ENCODE assay signal across 9 cellular contexts in genomic region chr7:75762350-75762917, GRCh38. TPM values are rescaled to one million over a fixed set of nuclear protein-coding genes. Genes with fewer than 3 reads are reported as not detected.
A peak's percentile ranks its signal among the peaks of the same experiment; 100 is the strongest.
DNase-seq lines count a peak whose midpoint lies in the region; ATAC-seq, FAIRE-seq and TF ChIP-seq lines count a peak whose summit lies in the region.
"Had no signal": no experiment of that assay in that cellular context is flagged by ENCODE, and none has a peak within 500 bp of the region (broad histone marks: within the 10 kb centered on the region; RNA-seq: fewer than 3 reads in every experiment).

No MANE protein-coding gene starts in this region.

- 0 out of 3 replicates have a peak, but pooled peaks cover 4% of the 10 kb centered on the region for H3K4me1 ChIP-seq in A549
- H3K4me1 ChIP-seq in fibroblast of lung (ENCODE audit: control insufficient read depth, extremely low read depth, insufficient read depth, low read length): no peaks in the 10 kb centered on the region

- H3K4me3 ChIP-seq in A549 (no peak overlapping the region), GM12865 (ENCODE audit: low read depth, low read length) (no peak overlapping the region), NB4 (ENCODE audit: low read depth, low read length) (no peak overlapping the region), fibroblast of lung (replicated peaks in 1 of 4; ENCODE audit: control extremely low read depth in 1 of 4, insufficient read depth in 1 of 4, low read depth in 3 of 4, low read length in 4 of 4) (no peak overlapping the region)

- H3K27me3 ChIP-seq in fibroblast of lung (ENCODE audit: control insufficient read depth, insufficient read depth, low read length): no peaks in the 10 kb centered on the region

- TF ChIP-seq CTCF in A549 (IDR thresholded peaks at IDR 0.05) (peak; percentile 84), GM12865 (IDR thresholded peaks at IDR 0.05; ENCODE audit: insufficient read depth, low read depth, low read length, missing control alignments) (peak; percentile 65), NB4 (IDR thresholded peaks at IDR 0.05; ENCODE audit: low read depth, low read length) (peak; percentile 84), fibroblast of lung (conservative IDR thresholded peaks at IDR 0.05 in 1 of 2, IDR thresholded peaks at IDR 0.05 in 1 of 2; ENCODE audit: low read depth in 1 of 2, low read length in 2 of 2) (peak; percentile 74 to 77), neural crest cell (conservative IDR thresholded peaks at IDR 0.05) (peak; percentile 80)

- H3K27me3 Mint-ChIP-seq in neural crest cell (ENCODE audit: low read depth): no peaks in the 10 kb centered on the region
- H3K27me3 Mint-ChIP-seq: stimulated activated naive CD8-positive, alpha-beta T cell treated with anti-CD3 and anti-CD28 coated beads, Interleukin-15, Interleukin-2, amounts not matched to agents 100 ng/mL and 50 ng/mL, for 24 hours had no signal

- no peak overlapping the region for H3K27ac Mint-ChIP-seq in neural crest cell (ENCODE audit: unreplicated experiment)
- H3K27ac Mint-ChIP-seq: stimulated activated naive CD8-positive, alpha-beta T cell treated with anti-CD3 and anti-CD28 coated beads, Interleukin-15, Interleukin-2, amounts not matched to agents 100 ng/mL and 50 ng/mL, for 24 hours had no signal

- H3K4me3 Mint-ChIP-seq in neural crest cell: no peak overlapping the region
- H3K4me3 Mint-ChIP-seq: stimulated activated naive CD8-positive, alpha-beta T cell treated with anti-CD3 and anti-CD28 coated beads, Interleukin-15, Interleukin-2, amounts not matched to agents 100 ng/mL and 50 ng/mL, for 24 hours had no signal

- peaks cover 1% of the 10 kb centered on the region for H3K9me3 Mint-ChIP-seq in neural crest cell
- H3K9me3 Mint-ChIP-seq: stimulated activated naive CD8-positive, alpha-beta T cell treated with anti-CD3 and anti-CD28 coated beads, Interleukin-15, Interleukin-2, amounts not matched to agents 100 ng/mL and 50 ng/mL, for 24 hours had no signal

- peaks cover 3% of the 10 kb centered on the region for H3K4me1 Mint-ChIP-seq in neural crest cell

- TF ChIP-seq RAD21 in A549 (conservative IDR thresholded peaks at IDR 0.05 in 1 of 2, IDR thresholded peaks at IDR 0.05 in 1 of 2): peak; percentile 94

- no peaks in the 10 kb centered on the region for H3K9me3 ChIP-seq in A549
- no peaks in the 10 kb centered on the region for H3K9me3 ChIP-seq in fibroblast of lung (ENCODE audit: control insufficient read depth, insufficient read depth, low read depth, low read length)

- no peak for TF ChIP-seq EP300 in A549 (IDR thresholded peaks at IDR 0.05)

- 41% methylated on average over 2 of the region's 2 CpGs for WGBS in A549 (ENCODE audit: missing lambda C conversion rate)

- CTCF ChIA-PET in A549 (lab: Yijun Ruan, JAX): interaction anchor here (0.6 to 3.0 kb wide), 53 partner anchors 9 to 325 kb away, joined by 3 to 24 read pairs (median 4); partner anchors contain the start of genes CCL24, CCL26 and HIP1

- POLR2A ChIA-PET in A549 (lab: Yijun Ruan, JAX): interaction anchor here (0.6 kb wide), 1 partner anchor 186 kb away, joined by 4 read pairs; no protein-coding TSS in a partner anchor

- no peaks in the 10 kb centered on the region for H4K20me1 ChIP-seq in fibroblast of lung (ENCODE audit: control insufficient read depth, extremely low read depth, insufficient read depth, low read length)

- no peaks in the 10 kb centered on the region for H3K36me3 Mint-ChIP-seq in neural crest cell (ENCODE audit: low read depth)

- ATAC-seq in A549: peak; percentile 97 to 99

- H3K27ac ChIP-seq in A549 (0 out of 6 replicates have a peak overlapping the region, but pooled peaks have one; percentile 4 to 15), fibroblast of lung (ENCODE audit: insufficient read depth, low read length) (no peak overlapping the region)

- intact Hi-C loops in posterior cingulate gyrus (cut with DNase I): no loop called here

- no peak overlapping the region for H2AFZ ChIP-seq in fibroblast of lung (ENCODE audit: low read length)

- FAIRE-seq in A549 (lab: Jason Lieb, UNC): peak; percentile 23

- H3K36me3 ChIP-seq in fibroblast of lung (ENCODE audit: control insufficient read depth, insufficient read depth, low read length): no peaks in the 10 kb centered on the region

- TF ChIP-seq POLR2A in A549 (IDR thresholded peaks at IDR 0.05; ENCODE audit: low read length) (no peak), NB4 (IDR thresholded peaks at IDR 0.05; ENCODE audit: extremely low read depth, insufficient read length) (no peak)

- DNase-seq in A549 (ENCODE audit: low read depth in 1 of 2, low spot score in 1 of 2) (peak; percentile 80 to 92), GM12865 (ENCODE audit: low read depth) (peak; percentile 62), NB4 (ENCODE audit: low read depth) (peak; percentile 82), SKM-1 treated with dmso at 0.1 percent for 144 hours (lab: John Stamatoyannopoulos, UW; ENCODE audit: unreplicated experiment) (peak; percentile 80), fibroblast of lung (ENCODE audit: low read depth in 2 of 2) (peak; percentile 64 to 85), neural crest cell (ENCODE audit: low read depth, low spot score) (no peak), ecto neural progenitor cell (ENCODE audit: low spot score) (no peak), posterior cingulate gyrus (no peak)

- no peak overlapping the region for H3K9ac ChIP-seq in fibroblast of lung (ENCODE audit: insufficient read depth, low read length)

- H3K4me2 ChIP-seq in A549 (no peak overlapping the region), fibroblast of lung (ENCODE audit: extremely low read depth, insufficient read depth, low read length) (no peak overlapping the region)

- no peaks in the 10 kb centered on the region for H3K79me2 ChIP-seq in fibroblast of lung (ENCODE audit: control insufficient read depth, insufficient read depth, low read length)

TF ChIP-seq in A549, 52 proteins besides CTCF, POLR2A, EP300 and RAD21:
- TF ChIP-seq NFE2L2 (conservative IDR thresholded peaks at IDR 0.05; ENCODE audit: low read length) (no peak), SMC3 (IDR thresholded peaks at IDR 0.05) (peak; percentile 94)

RNA-seq across cellular contexts. Expression of gene CCL26, which starts 9.6 kb away (rescaled TPM):
- polyA plus RNA-seq in A549 (2011; rRNA removed) (2.5 and 2.7 TPM in 2 replicates), A549 (2017; fragmentation: RNase III; extraction: RNeasy Plus Mini Kit Qiagen cat#74134 plus additional on column Dnase treatment) (11.6 to 16.3 TPM (median 13.6 TPM) in 3 replicates), fibroblast of lung (0.94 and 1.5 TPM in 2 replicates)
- polyA plus RNA-seq in A549 (2012; cell fraction: cytosol; rRNA removed): 3.9 and 4.1 TPM in 2 replicates
- 2.0 and 2.4 TPM in 2 replicates for polyA plus RNA-seq in A549 (2012; cell fraction: nucleus; rRNA removed)
- polyA minus RNA-seq in A549 (2011; rRNA and poly(A)+ RNA removed): 1.7 and 2.4 TPM in 2 replicates
- total RNA-seq in fibroblast of lung (1.2 and 1.3 TPM in 2 replicates), neural crest cell (not detected in 2 replicates)
- 2.9 and 4.1 TPM in 2 replicates for polyA plus RNA-seq in fibroblast of lung (2012)
- not detected in 2 replicates for polyA minus RNA-seq in fibroblast of lung (ENCODE audit: low replicate concordance)

RNA-seq across cellular contexts. Expression of gene HIP1, which starts 23.7 kb away (rescaled TPM):
- polyA plus RNA-seq in A549 (2011; rRNA removed) (33.4 and 39.0 TPM in 2 replicates), A549 (2017; fragmentation: RNase III; extraction: RNeasy Plus Mini Kit Qiagen cat#74134 plus additional on column Dnase treatment) (17.3 to 19.6 TPM (median 19.0 TPM) in 3 replicates), fibroblast of lung (30.0 and 31.3 TPM in 2 replicates)
- 27.4 and 35.7 TPM in 2 replicates for polyA plus RNA-seq in A549 (2012; cell fraction: cytosol; rRNA removed)
- 31.5 and 36.7 TPM in 2 replicates for polyA plus RNA-seq in A549 (2012; cell fraction: nucleus; rRNA removed)
- polyA minus RNA-seq in A549 (2011; rRNA and poly(A)+ RNA removed): 56.5 and 69.9 TPM in 2 replicates
- total RNA-seq in fibroblast of lung (15.2 and 27.2 TPM in 2 replicates), neural crest cell (84.4 and 87.3 TPM in 2 replicates)
- 18.1 and 22.7 TPM in 2 replicates for polyA plus RNA-seq in fibroblast of lung (2012)
- polyA minus RNA-seq in fibroblast of lung (ENCODE audit: low replicate concordance): 49.9 and 55.8 TPM in 2 replicates

RNA-seq across cellular contexts. Expression of gene CCL24, which starts 51.2 kb away (rescaled TPM):
- polyA plus RNA-seq in A549 (2011; rRNA removed) (0.14 and 0.32 TPM in 2 replicates), A549 (2017; fragmentation: RNase III; extraction: RNeasy Plus Mini Kit Qiagen cat#74134 plus additional on column Dnase treatment) (not detected in 3 replicates), fibroblast of lung (not detected in 2 replicates)
- not detected in 2 replicates for polyA plus RNA-seq in A549 (2012; cell fraction: cytosol; rRNA removed)
- polyA plus RNA-seq in A549 (2012; cell fraction: nucleus; rRNA removed): 0.23 TPM in 1 of 2 replicates, not detected in the other
- polyA minus RNA-seq in A549 (2011; rRNA and poly(A)+ RNA removed): 0.88 TPM in 1 of 2 replicates, not detected in the other
- total RNA-seq in fibroblast of lung (not detected in 2 replicates), neural crest cell (not detected in 2 replicates)
- polyA plus RNA-seq in fibroblast of lung (2012): not detected in 2 replicates
- not detected in 2 replicates for polyA minus RNA-seq in fibroblast of lung (ENCODE audit: low replicate concordance)

Comparison
In these comparisons a context has a peak if more than half of its experiments do, and no peak if none do; other contexts are left out.
1. DNase-seq: peak in A549 (2 of 2), GM12865 (single experiment), NB4 (single experiment), SKM-1 treated with dmso at 0.1 percent for 144 hours (single experiment) and fibroblast of lung (2 of 2); none in neural crest cell (single experiment), ecto neural progenitor cell (single experiment) and posterior cingulate gyrus (0 of 10).
2. Peak in every context shown above with its lines, with median percentiles within 50 percentile points of each other: CTCF ChIP-seq.